Comparison of ENCODE assay signal across 12 cellular contexts in genomic region chr20:60009826-60010616, GRCh38. TPM values are rescaled to one million over a fixed set of nuclear protein-coding genes. Genes with fewer than 3 reads are reported as not detected.
DNase-seq lines count a peak whose midpoint lies in the region; ATAC-seq and TF ChIP-seq lines count a peak whose summit lies in the region.
"Had no signal": no experiment of that assay in that cellular context is flagged by ENCODE, and none has a peak within 500 bp of the region (broad histone marks: within the 10 kb centered on the region; RNA-seq: fewer than 3 reads in every experiment).

No MANE protein-coding gene starts in this region.

- no peak overlapping the region for H3K27ac Mint-ChIP-seq in activated CD8-positive, alpha-beta T cell treated with anti-CD3 and anti-CD28 coated beads for 36 hours
- no peak overlapping the region for H3K27ac Mint-ChIP-seq in activated CD8-positive, alpha-beta T cell treated with anti-CD3 and anti-CD28 coated beads, Interleukin-2, amount 10 ng/mL, durations not matched to agents 7 days and 5 days
- H3K27ac Mint-ChIP-seq: T-helper 17 cell had no signal

- ATAC-seq in activated CD8-positive, alpha-beta T cell treated with anti-CD3 and anti-CD28 coated beads for 36 hours: no peak
- no peak for ATAC-seq in activated CD8-positive, alpha-beta T cell treated with anti-CD3 and anti-CD28 coated beads, Interleukin-2, amount 10 ng/mL, durations not matched to agents 7 days and 5 days
- ATAC-seq in GM21390 (IDR thresholded peaks at IDR 0.05; ENCODE audit: unreplicated experiment) (no peak), GM21825 (IDR thresholded peaks at IDR 0.05; ENCODE audit: unreplicated experiment) (no peak)
- ATAC-seq: T-helper 17 cell had no signal

- peaks cover 26% of the 10 kb centered on the region for H3K4me1 Mint-ChIP-seq in activated CD8-positive, alpha-beta T cell treated with anti-CD3 and anti-CD28 coated beads for 36 hours (ENCODE audit: low read depth)
- peaks cover 38% of the 10 kb centered on the region for H3K4me1 Mint-ChIP-seq in activated CD8-positive, alpha-beta T cell treated with anti-CD3 and anti-CD28 coated beads, Interleukin-2, amount 10 ng/mL, durations not matched to agents 7 days and 5 days (ENCODE audit: low read depth)

- no peaks in the 10 kb centered on the region for H3K36me3 Mint-ChIP-seq in activated CD8-positive, alpha-beta T cell treated with anti-CD3 and anti-CD28 coated beads for 36 hours (ENCODE audit: low read depth)
- H3K36me3 Mint-ChIP-seq in activated CD8-positive, alpha-beta T cell treated with anti-CD3 and anti-CD28 coated beads, Interleukin-2, amount 10 ng/mL, durations not matched to agents 7 days and 5 days (ENCODE audit: low read depth): no peaks in the 10 kb centered on the region

- H3K27ac ChIP-seq in OCI-LY1 (ENCODE audit: low read depth, low read length, poor library complexity, severe bottlenecking) (no peak overlapping the region), smooth muscle cell (ENCODE audit: low read depth) (no peak overlapping the region)

- H3K9me2 ChIP-seq in OCI-LY1 (ENCODE audit: low read depth, low read length): no peaks in the 10 kb centered on the region

- H4K20me1 ChIP-seq in OCI-LY1 (ENCODE audit: insufficient read depth, low read length): no peaks in the 10 kb centered on the region
- H4K20me1 ChIP-seq in smooth muscle cell (ENCODE audit: low read depth): no peaks in the 10 kb centered on the region

- H3K9ac ChIP-seq in OCI-LY1 (ENCODE audit: low read length) (no peak overlapping the region), smooth muscle cell (ENCODE audit: low read depth) (no peak overlapping the region)

- H3K4me2 ChIP-seq in OCI-LY1 (ENCODE audit: low read length) (no peak overlapping the region), smooth muscle cell (no peak overlapping the region)

- no peaks in the 10 kb centered on the region for H3K4me1 ChIP-seq in OCI-LY1 (ENCODE audit: insufficient read depth, low read length, severe bottlenecking)
- peaks cover 11% of the 10 kb centered on the region for H3K4me1 ChIP-seq in smooth muscle cell (ENCODE audit: low read depth)

- no peak overlapping the region for H3K4me3 Mint-ChIP-seq in activated CD8-positive, alpha-beta T cell treated with anti-CD3 and anti-CD28 coated beads for 36 hours
- H3K4me3 Mint-ChIP-seq in activated CD8-positive, alpha-beta T cell treated with anti-CD3 and anti-CD28 coated beads, Interleukin-2, amount 10 ng/mL, durations not matched to agents 7 days and 5 days: no peak overlapping the region
- H3K4me3 Mint-ChIP-seq: T-helper 17 cell had no signal

- H3K9me3 Mint-ChIP-seq in activated CD8-positive, alpha-beta T cell treated with anti-CD3 and anti-CD28 coated beads for 36 hours: no peaks in the 10 kb centered on the region
- no peaks in the 10 kb centered on the region for H3K9me3 Mint-ChIP-seq in activated CD8-positive, alpha-beta T cell treated with anti-CD3 and anti-CD28 coated beads, Interleukin-2, amount 10 ng/mL, durations not matched to agents 7 days and 5 days (ENCODE audit: insufficient read depth)

- TF ChIP-seq CTCF in activated CD8-positive, alpha-beta T cell treated with anti-CD3 and anti-CD28 coated beads for 36 hours (IDR thresholded peaks at IDR 0.05): peak; percentile 25
- peak; percentile 51 for TF ChIP-seq CTCF in OCI-LY1 (IDR thresholded peaks at IDR 0.05; ENCODE audit: low read length)
- no peak for TF ChIP-seq CTCF in fibroblast of mammary gland (conservative IDR thresholded peaks at IDR 0.05; ENCODE audit: control insufficient read depth, insufficient read depth, low read depth, low read length)
- TF ChIP-seq CTCF in smooth muscle cell (IDR thresholded peaks at IDR 0.05; ENCODE audit: borderline replicate concordance, insufficient read depth, poor library complexity, severe bottlenecking): peak; percentile 40

- H2AFZ ChIP-seq in OCI-LY1 (ENCODE audit: low read length): no peak overlapping the region
- no peak overlapping the region for H2AFZ ChIP-seq in smooth muscle cell (ENCODE audit: low read depth)

- peaks cover 5% of the 10 kb centered on the region for H3K27me3 Mint-ChIP-seq in activated CD8-positive, alpha-beta T cell treated with anti-CD3 and anti-CD28 coated beads for 36 hours
- H3K27me3 Mint-ChIP-seq in activated CD8-positive, alpha-beta T cell treated with anti-CD3 and anti-CD28 coated beads, Interleukin-2, amount 10 ng/mL, durations not matched to agents 7 days and 5 days (ENCODE audit: low read depth): peaks cover 27% of the 10 kb centered on the region
- H3K27me3 Mint-ChIP-seq: T-helper 17 cell had no signal

- H3F3A ChIP-seq in OCI-LY1 (ENCODE audit: insufficient read depth, low read length): no peaks in the 10 kb centered on the region
- H3F3A ChIP-seq in smooth muscle cell (ENCODE audit: low read depth): no peaks in the 10 kb centered on the region

- no peaks in the 10 kb centered on the region for H3K36me3 ChIP-seq in OCI-LY1 (ENCODE audit: insufficient read depth, low read length)
- no peaks in the 10 kb centered on the region for H3K36me3 ChIP-seq in smooth muscle cell (ENCODE audit: low read depth)

- H3K4me3 ChIP-seq in OCI-LY1 (ENCODE audit: low read depth, low read length, poor library complexity, severe bottlenecking): no peak overlapping the region
- no peak overlapping the region for H3K4me3 ChIP-seq in fibroblast of mammary gland (ENCODE audit: control insufficient read depth, low read depth, low read length)
- H3K4me3 ChIP-seq in smooth muscle cell: no peak overlapping the region

- H3K9me3 ChIP-seq in OCI-LY1 (ENCODE audit: low read length) (no peaks in the 10 kb centered on the region), smooth muscle cell (replicated peaks; ENCODE audit: low read depth) (no peaks in the 10 kb centered on the region)

- POLR2A ChIA-PET in activated CD8-positive, alpha-beta T cell treated with anti-CD3 and anti-CD28 coated beads for 36 hours (lab: Charles Lee): no interaction called here
- POLR2A ChIA-PET in activated CD8-positive, alpha-beta T cell treated with anti-CD3 and anti-CD28 coated beads, Interleukin-2, amount 10 ng/mL, durations not matched to agents 7 days and 5 days (lab: Charles Lee): interaction anchor here (0.6 kb wide), 1 partner anchor 69 kb away, joined by 3 read pairs; no protein-coding TSS in a partner anchor

- H3K27me3 ChIP-seq in OCI-LY1 (ENCODE audit: insufficient read depth, low read length) (no peaks in the 10 kb centered on the region; the same call in 1 of the 2 replicates), smooth muscle cell (ENCODE audit: low read depth) (no peaks in the 10 kb centered on the region)

- H3K79me2 ChIP-seq in OCI-LY1 (ENCODE audit: insufficient read depth, low read length) (no peaks in the 10 kb centered on the region), smooth muscle cell (ENCODE audit: low read depth) (no peaks in the 10 kb centered on the region)

- WGBS in smooth muscle cell (ENCODE audit: low lambda C conversion rate): 57% methylated on average over 13 of the region's 14 CpGs

- intact Hi-C loops in activated CD8-positive, alpha-beta T cell treated with anti-CD3 and anti-CD28 coated beads for 36 hours (cut with micrococcal nuclease): no loop called here

- CTCF ChIA-PET in activated CD8-positive, alpha-beta T cell treated with anti-CD3 and anti-CD28 coated beads for 36 hours (lab: Charles Lee): no interaction called here
- CTCF ChIA-PET in activated CD8-positive, alpha-beta T cell treated with anti-CD3 and anti-CD28 coated beads, Interleukin-2, amount 10 ng/mL, durations not matched to agents 7 days and 5 days (lab: Charles Lee): interaction anchor here (0.9 to 1.6 kb wide), 3 partner anchors 8 to 160 kb away, joined by 3 to 6 read pairs (median 3); no protein-coding TSS in a partner anchor

- DNase-seq in activated CD8-positive, alpha-beta T cell treated with anti-CD3 and anti-CD28 coated beads for 36 hours: no peak
- no peak for DNase-seq in activated CD8-positive, alpha-beta T cell treated with anti-CD3 and anti-CD28 coated beads, Interleukin-2, amount 10 ng/mL, durations not matched to agents 7 days and 5 days
- peak; percentile 3 for DNase-seq in fibroblast of mammary gland (ENCODE audit: low read depth)
- DNase-seq in smooth muscle cell (lab: John Stamatoyannopoulos, UW; ENCODE audit: unreplicated experiment): no peak
- DNase-seq in activated gamma-delta T cell treated with Interleukin-2 at 50 U/mL for 16 hours: no peak
- DNase-seq: activated T-cell treated with anti-CD3 and anti-CD28 coated beads, Interleukin-2, amount 50 U/mL, for 1 hour; AML-193; NCI-H1930; T-helper 17 cell had no signal

RNA-seq across cellular contexts. Expression of gene CDH26, which starts 51.8 kb away (rescaled TPM):
- 1 to 10 TPM; 1.0 to 1.7 TPM for total RNA-seq in activated CD8-positive, alpha-beta T cell treated with anti-CD3 and anti-CD28 coated beads for 36 hours
- under 1 TPM; 0.26 to 0.34 TPM for total RNA-seq in activated CD8-positive, alpha-beta T cell treated with anti-CD3 and anti-CD28 coated beads, Interleukin-2, amount 10 ng/mL, durations not matched to agents 7 days and 5 days
- total RNA-seq in smooth muscle cell: 1.2 TPM in 2 replicates
- 0.18 TPM in 1 of 2 replicates, not detected in the other for polyA plus RNA-seq in smooth muscle cell
